1 cellular context compared by ENCODE assay signal in genomic region chr5:140153905-140154304, GRCh38.
TF ChIP-seq lines count a peak whose summit lies in the region.

No MANE protein-coding gene starts in this region.

TF ChIP-seq in HEK293, 187 proteins besides CTCF, POLR2A, EP300 and RAD21 (continued from another document):
- no peak for TF ChIP-seq PRDM10 (tag by site-specific recombination; IDR thresholded peaks at IDR 0.05)
- no peak for TF ChIP-seq ZBTB48 (tag by site-specific recombination; IDR thresholded peaks at IDR 0.05)
- no peak for TF ChIP-seq ZNF223 (tag by site-specific recombination; IDR thresholded peaks at IDR 0.05)
- no peak for TF ChIP-seq AEBP2 (tag by site-specific recombination; IDR thresholded peaks at IDR 0.05; ENCODE audit: borderline replicate concordance)
